8 cellular contexts compared by ENCODE assay signal in the genomic region with DNA sequence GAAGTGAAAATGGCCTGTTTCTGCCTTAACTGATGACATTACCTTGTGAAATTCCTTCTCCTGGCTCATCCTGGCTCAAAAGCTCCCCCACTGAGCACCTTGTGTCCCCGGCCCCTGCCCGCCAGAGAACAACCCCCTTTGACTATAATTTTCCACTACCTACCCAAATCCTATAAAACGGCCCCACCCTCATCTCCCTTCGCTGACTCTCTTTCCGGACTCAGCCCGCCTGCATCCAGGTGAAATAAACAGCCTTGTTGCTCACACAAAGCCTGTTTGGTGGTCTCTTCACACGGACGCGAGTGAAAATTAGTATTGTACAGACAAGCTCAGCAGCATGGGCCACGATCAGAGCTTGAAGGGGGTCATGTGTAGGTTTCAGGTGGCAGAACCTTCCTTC. TPM values are rescaled to one million over a fixed set of nuclear protein-coding genes. Genes with fewer than 3 reads are reported as not detected.
DNase-seq lines count a peak whose midpoint lies in the region; ATAC-seq and TF ChIP-seq lines count a peak whose summit lies in the region.
"Not testable (repeated sequence)": the region's sequence is repeated elsewhere in the genome, so short reads cannot be mapped to it uniquely, and the experiment has no call there.

No MANE protein-coding gene starts in this region.

- no CpG with 5 or more reads among the region's 10 CpGs for WGBS in mesendoderm (ENCODE audit: extremely low coverage, insufficient coverage, low lambda C conversion rate)
- 90 to 94% methylated on average over 10 of the region's 10 CpGs for WGBS in testis, 2 donors

- H3K79me2 ChIP-seq in mesendoderm (ENCODE audit: control insufficient read depth, insufficient read depth, low read length), result not testable (repeated sequence)

- peak overlapping the region; percentile 60 for H3K4ac ChIP-seq in mesendoderm (ENCODE audit: low read depth, low read length)

- peak overlapping the region; percentile 72 for H2BK5ac ChIP-seq in mesendoderm (ENCODE audit: low read length)

- not testable (repeated sequence) for H2AK5ac ChIP-seq in mesendoderm (ENCODE audit: low read length)

- peaks cover 82 to 97% (median 95%) of the 10 kb centered on the region in 3 donors for H3K4me1 Mint-ChIP-seq in CD8-positive, alpha-beta memory T cell
- peaks cover 83 to 92% (median 89%) of the 10 kb centered on the region in 3 donors for H3K4me1 Mint-ChIP-seq in T-cell
- peaks cover 83% of the 10 kb centered on the region for H3K4me1 Mint-ChIP-seq in activated CD4-positive, alpha-beta memory T cell treated with anti-CD3 and anti-CD28 coated beads, Interleukin-2, amount 10 ng/mL, durations not matched to agents 7 days and 5 days
- not testable (repeated sequence) for H3K4me1 Mint-ChIP-seq in MCF 10A (ENCODE audit: insufficient read depth, unreplicated experiment)

- not testable (repeated sequence) for H3K27me3 ChIP-seq in CD8-positive, alpha-beta memory T cell (ENCODE audit: insufficient read depth, low read length, poor library complexity, severe bottlenecking); mesendoderm (ENCODE audit: insufficient read depth, low read length, poor library complexity); testis

- CTCF ChIA-PET in CD8-positive, alpha-beta memory T cell (lab: Charles Lee), result interaction anchor here (1.4 to 3.2 kb wide), 8 partner anchors 9 to 76 kb away, joined by 3 to 40 read pairs (median 11); no protein-coding TSS in a partner anchor
- CTCF ChIA-PET in T-cell (lab: Charles Lee), result interaction anchor here (0.7 to 2.9 kb wide), 8 partner anchors 8 to 207 kb away, joined by 3 to 52 read pairs (median 10); no protein-coding TSS in a partner anchor
- CTCF ChIA-PET in activated CD4-positive, alpha-beta memory T cell treated with anti-CD3 and anti-CD28 coated beads, Interleukin-2, amount 10 ng/mL, durations not matched to agents 7 days and 5 days (lab: Charles Lee), result interaction anchor here (0.7 to 3.2 kb wide), 10 partner anchors 7 to 1213 kb away, joined by 3 to 37 read pairs (median 6); no protein-coding TSS in a partner anchor
- CTCF ChIA-PET in MCF 10A (lab: Yijun Ruan, JAX), result interaction anchor here (0.6 to 1.5 kb wide), 3 partner anchors 18 to 58 kb away, joined by 3 to 9 read pairs (median 3); no protein-coding TSS in a partner anchor

- H3K27ac Mint-ChIP-seq in CD8-positive, alpha-beta memory T cell, result peak overlapping the region; percentile 74 to 99 (median 94)
- H3K27ac Mint-ChIP-seq in T-cell (peak overlapping the region; percentile 92 to 95), MCF 10A (ENCODE audit: low read depth, unreplicated experiment) (peak overlapping the region; percentile 73)
- peak overlapping the region; percentile 92 for H3K27ac Mint-ChIP-seq in activated CD4-positive, alpha-beta memory T cell treated with anti-CD3 and anti-CD28 coated beads, Interleukin-2, amount 10 ng/mL, durations not matched to agents 7 days and 5 days

- not testable (repeated sequence) for TF ChIP-seq POLR2A in testis (IDR thresholded peaks at IDR 0.05)

- H3K36me3 ChIP-seq in CD8-positive, alpha-beta memory T cell (ENCODE audit: insufficient read depth, low read length), result peaks cover 16% of the 10 kb centered on the region
- not testable (repeated sequence) for H3K36me3 ChIP-seq in mesendoderm (ENCODE audit: control insufficient read depth, insufficient read depth, low read length); testis (ENCODE audit: low read depth, missing control alignments)

- not testable (repeated sequence) for H3K9me3 ChIP-seq in CD8-positive, alpha-beta memory T cell (ENCODE audit: low read length); testis

- peak overlapping the region; percentile 68 for H3K56ac ChIP-seq in mesendoderm (ENCODE audit: low read length)

- not testable (repeated sequence) for H4K8ac ChIP-seq in mesendoderm (ENCODE audit: low read depth, low read length)

- peaks cover 83% of the 10 kb centered on the region for H3K4me1 ChIP-seq in CD8-positive, alpha-beta memory T cell (ENCODE audit: insufficient read depth, low read length)
- H3K4me1 ChIP-seq in mesendoderm (ENCODE audit: control insufficient read depth, low read depth, low read length), result peaks cover 28% of the 10 kb centered on the region
- H3K4me1 ChIP-seq in testis, result peaks cover 47% of the 10 kb centered on the region

- H3K79me1 ChIP-seq in mesendoderm (ENCODE audit: low read length), result not testable (repeated sequence)

- not testable (repeated sequence) for TF ChIP-seq CTCF in MCF 10A (IDR thresholded peaks at IDR 0.05; ENCODE audit: unreplicated experiment); testis (IDR thresholded peaks at IDR 0.05)

- H3K9me3 Mint-ChIP-seq in CD8-positive, alpha-beta memory T cell; T-cell; activated CD4-positive, alpha-beta memory T cell treated with anti-CD3 and anti-CD28 coated beads, Interleukin-2, amount 10 ng/mL, durations not matched to agents 7 days and 5 days; MCF 10A (ENCODE audit: unreplicated experiment): not testable (repeated sequence)

- peak overlapping the region; percentile 21 for H3K9ac ChIP-seq in mesendoderm (ENCODE audit: low read length)

- POLR2A ChIA-PET in CD8-positive, alpha-beta memory T cell (lab: Charles Lee), result interaction anchor here (0.5 to 3.6 kb wide), 7 partner anchors 11 to 337 kb away, joined by 3 to 95 read pairs (median 8); no protein-coding TSS in a partner anchor
- POLR2A ChIA-PET in T-cell (lab: Charles Lee), result interaction anchor here (1.2 to 2.7 kb wide), 6 partner anchors 11 to 40 kb away, joined by 7 to 81 read pairs (median 13); a partner anchor contains a TSS
- POLR2A ChIA-PET in activated CD4-positive, alpha-beta memory T cell treated with anti-CD3 and anti-CD28 coated beads, Interleukin-2, amount 10 ng/mL, durations not matched to agents 7 days and 5 days (lab: Charles Lee), result interaction anchor here (1.2 to 4.4 kb wide), 17 partner anchors 9 to 266 kb away, joined by 3 to 178 read pairs (median 15); a partner anchor contains a TSS
- POLR2A ChIA-PET in MCF 10A (lab: Yijun Ruan, JAX), result not testable (repeated sequence)

- peak overlapping the region; percentile 99 for H3K18ac ChIP-seq in mesendoderm (ENCODE audit: low read length)

- H3K23ac ChIP-seq in mesendoderm (ENCODE audit: low read length), result peak overlapping the region; percentile 73

- not testable (repeated sequence) for ATAC-seq in T-cell (replicated peaks in 1 of 4)

- H3K27me3 Mint-ChIP-seq in CD8-positive, alpha-beta memory T cell; T-cell; activated CD4-positive, alpha-beta memory T cell treated with anti-CD3 and anti-CD28 coated beads, Interleukin-2, amount 10 ng/mL, durations not matched to agents 7 days and 5 days; MCF 10A (ENCODE audit: insufficient read depth, unreplicated experiment): not testable (repeated sequence)

- H3K4me3 Mint-ChIP-seq in CD8-positive, alpha-beta memory T cell, result peak overlapping the region; percentile 77 to 92 (median 86)
- peak overlapping the region; percentile 77 to 87 (median 80) for H3K4me3 Mint-ChIP-seq in T-cell
- peak overlapping the region; percentile 78 for H3K4me3 Mint-ChIP-seq in activated CD4-positive, alpha-beta memory T cell treated with anti-CD3 and anti-CD28 coated beads, Interleukin-2, amount 10 ng/mL, durations not matched to agents 7 days and 5 days
- not testable (repeated sequence) for H3K4me3 Mint-ChIP-seq in MCF 10A (ENCODE audit: unreplicated experiment)

- H2BK15ac ChIP-seq in mesendoderm (replicated peaks; ENCODE audit: low read depth), result not testable (repeated sequence)

- peaks cover 5 to 71% (median 18%) of the 10 kb centered on the region in 3 donors for H3K36me3 Mint-ChIP-seq in CD8-positive, alpha-beta memory T cell
- H3K36me3 Mint-ChIP-seq in T-cell, result peaks cover 54% of the 10 kb centered on the region
- H3K36me3 Mint-ChIP-seq in activated CD4-positive, alpha-beta memory T cell treated with anti-CD3 and anti-CD28 coated beads, Interleukin-2, amount 10 ng/mL, durations not matched to agents 7 days and 5 days (ENCODE audit: low read depth), result peaks cover 83% of the 10 kb centered on the region
- H3K36me3 Mint-ChIP-seq in MCF 10A (ENCODE audit: insufficient read depth, unreplicated experiment), result peaks cover 39% of the 10 kb centered on the region

- H2BK120ac ChIP-seq in mesendoderm (ENCODE audit: low read depth, low read length), result peak overlapping the region; percentile 99

- peak in 2 of 5 donors; percentile 25 to 31 for DNase-seq in CD8-positive, alpha-beta memory T cell
- DNase-seq in T-cell; activated CD4-positive, alpha-beta memory T cell treated with anti-CD3 and anti-CD28 coated beads, Interleukin-2, amount 10 ng/mL, durations not matched to agents 7 days and 5 days; MCF 10A (ENCODE audit: unreplicated experiment); testis: not testable (repeated sequence)
- peak; percentile 24 for DNase-seq in activated T-helper 9 cell treated with anti-CD3 and anti-CD28 coated beads, Interleukin-2, amount 50 U/mL, for 16 hours (ENCODE audit: low read depth)
- peak; percentile 75 for DNase-seq in mesendoderm
- peak; percentile 23 for DNase-seq in stimulated activated CD4-positive, alpha-beta T cell treated with anti-CD3 and anti-CD28 coated beads, Interleukin-4, amount 100 ng/mL, for 1 hour

- peak overlapping the region; percentile 74 for H3K4me3 ChIP-seq in CD8-positive, alpha-beta memory T cell (ENCODE audit: low read length)
- H3K4me3 ChIP-seq in mesendoderm (ENCODE audit: low read length); testis: not testable (repeated sequence)

- not testable (repeated sequence) for H3K4me2 ChIP-seq in mesendoderm (ENCODE audit: low read length)

- intact Hi-C loops in MCF 10A (cut with micrococcal nuclease); testis (cut with DNase I; ENCODE audit: low total_unique reads): not testable (repeated sequence)

- H3K27ac ChIP-seq in CD8-positive, alpha-beta memory T cell (ENCODE audit: low read depth, low read length), result not testable (repeated sequence)
- H3K27ac ChIP-seq in mesendoderm (ENCODE audit: low read depth, low read length) (peak overlapping the region; percentile 85), testis (peak overlapping the region; percentile 10 to 71)

- not testable (repeated sequence) for H4K5ac ChIP-seq in mesendoderm (ENCODE audit: low read length)

- not testable (repeated sequence) for BruUV-seq in MCF 10A (replicated peaks; lab: Mats Ljungman, UMichigan)

RNA-seq across cellular contexts. Expression of a gene that starts 16.0 kb away (rescaled TPM):
- 10 to 100 TPM; 89.9 to 92.8 TPM for total RNA-seq in CD8-positive, alpha-beta memory T cell
- polyA plus RNA-seq in CD8-positive, alpha-beta memory T cell, result 153 TPM
- total RNA-seq in T-cell (100 to 1,000 TPM; 148 to 201 (median 155) TPM), MCF 10A (2022) (14.2 and 25.7 TPM in 2 replicates), testis (10 to 100 TPM; 32.8 to 38.7 TPM)
- 100 to 1,000 TPM; 129 to 133 TPM for total RNA-seq in activated CD4-positive, alpha-beta memory T cell treated with anti-CD3 and anti-CD28 coated beads, Interleukin-2, amount 10 ng/mL, durations not matched to agents 7 days and 5 days
- 46.4 TPM for polyA plus RNA-seq in mesendoderm (2013, experiment 1 of 2)
- 44.8 TPM for polyA plus RNA-seq in mesendoderm (2013, experiment 2 of 2)
- 13.1 TPM for polyA plus RNA-seq in testis (ENCODE audit: insufficient read depth, low read depth, low replicate concordance)

RNA-seq across cellular contexts. Expression of a gene that starts 57.7 kb away (rescaled TPM):
- total RNA-seq in CD8-positive, alpha-beta memory T cell, result 10 to 100 TPM; 12.6 to 13.6 TPM
- polyA plus RNA-seq in CD8-positive, alpha-beta memory T cell, result 1.1 TPM
- total RNA-seq in T-cell, result 1 to 10 TPM; 1.2 to 7.6 (median 5.1) TPM
- 10 to 100 TPM; 16.7 to 17.8 TPM for total RNA-seq in activated CD4-positive, alpha-beta memory T cell treated with anti-CD3 and anti-CD28 coated beads, Interleukin-2, amount 10 ng/mL, durations not matched to agents 7 days and 5 days
- total RNA-seq in MCF 10A (2022), result 10.9 and 13.7 TPM in 2 replicates
- 3.8 TPM for polyA plus RNA-seq in mesendoderm (2013, experiment 1 of 2)
- 3.6 TPM for polyA plus RNA-seq in mesendoderm (2013, experiment 2 of 2)
- 10 to 100 TPM; 22.4 to 22.6 TPM for total RNA-seq in testis
- polyA plus RNA-seq in testis (ENCODE audit: insufficient read depth, low read depth, low replicate concordance), result 2.5 TPM
